Comparison of ENCODE assay signal across 8 cellular contexts in genomic region chr1:145927073-145927886, GRCh38. TPM values are rescaled to one million over a fixed set of nuclear protein-coding genes. Genes with fewer than 3 reads are reported as not detected.
DNase-seq lines count a peak whose midpoint lies in the region; ATAC-seq, FAIRE-seq and TF ChIP-seq lines count a peak whose summit lies in the region.

TSS of gene RBM8A (minus strand) at chr1:145927484. CDS start at chr1:145927426, 58 bp downstream.

- ATAC-seq in GM18511 (IDR thresholded peaks at IDR 0.05; ENCODE audit: unreplicated experiment) (peak; percentile 96), HG03039 (IDR thresholded peaks at IDR 0.05; ENCODE audit: unreplicated experiment) (peak; percentile 94), GM12878 (peak; percentile 98)

- H3K4me1 ChIP-seq in GM12878 (ENCODE audit: control insufficient read depth, insufficient read depth, low read length) = peaks cover 6% of the 10 kb centered on the region; the same call in 1 of the 2 replicates

- SMC1A ChIA-PET in GM12878 (lab: Charles Lee; ENCODE audit: uncharacterized antibody, unreplicated experiment) = interaction anchor here (0.9 to 3.5 kb wide), 11 partner anchors 9 to 110 kb away, joined by 3 to 30 read pairs (median 5); partner anchors contain the start of genes ANKRD34A, LIX1L, PEX11B and POLR3GL

- intact Hi-C loops in GM12878 (cut with micrococcal nuclease; ENCODE audit: unreplicated experiment) = loop anchor here (1.0 to 2.0 kb wide), 2 partner anchors 9 to 32 kb away; partner anchors contain the start of genes LIX1L and PEX11B

- H3K9me3 ChIP-seq in GM12878 (replicated peaks; ENCODE audit: control insufficient read depth, insufficient read depth, low read length) = no peaks in the 10 kb centered on the region

- WGBS in GM12878 (ENCODE audit: insufficient coverage, insufficient replicate concordance, low lambda C conversion rate, missing lambda C conversion rate) = under 1% methylated on average over 41 of the region's 41 CpGs

- POLR2A ChIA-PET in GM12878 (lab: Charles Lee) = interaction anchor here (0.7 to 3.6 kb wide), 18 partner anchors 8 to 111 kb away, joined by 3 to 58 read pairs (median 5); partner anchors contain the start of genes ANKRD34A, LIX1L, PEX11B and PIAS3

- peak within 1 kb of the TSS; percentile 92 for H3K4me2 ChIP-seq in GM12878 (ENCODE audit: control insufficient read depth, insufficient read depth)

- H3K4me3 ChIP-seq in GM12878 (peak within 1 kb of the TSS; percentile 90), retinal pigment epithelial cell (ENCODE audit: low read length) (peak within 1 kb of the TSS; percentile 96)

- peaks cover 0 to 8% of the 10 kb centered on the region in 2 experiments; a peak in 1 of 4 replicates for H3K36me3 ChIP-seq in GM12878 (ENCODE audit: control insufficient read depth in 2 of 2, insufficient read depth in 2 of 2, low read length in 1 of 2)

- 0 out of 4 replicates have a peak, but pooled peaks of 1 of the 2 experiments have one; percentile 11 for TF ChIP-seq EP300 in GM12878 (IDR thresholded peaks at IDR 0.05; ENCODE audit: borderline replicate concordance in 1 of 2, control insufficient read depth in 1 of 2, low read depth in 2 of 2, low read length in 2 of 2)

- no peak for TF ChIP-seq RAD21 in GM12878 (IDR thresholded peaks at IDR 0.05; ENCODE audit: insufficient read depth, low read depth, low read length)

- in situ Hi-C loops in GM12878 (cut with MboI) = no loop called here

- peak; percentile 89 for FAIRE-seq in GM12878 (lab: Jason Lieb, UNC)

- RAD21 ChIA-PET in GM12878 (lab: Charles Lee; ENCODE audit: unreplicated experiment) = interaction anchor here (0.6 to 2.3 kb wide), 9 partner anchors 8 to 317 kb away, joined by 3 to 23 read pairs (median 4); partner anchors contain the start of genes ANKRD34A, LIX1L, PEX11B and PIAS3

- peak within 1 kb of the TSS; percentile 92 for H3K27ac ChIP-seq in 22Rv1
- H3K27ac ChIP-seq in GM12878 (ENCODE audit: control insufficient read depth, insufficient read depth) = peak within 1 kb of the TSS; percentile 97

- H4K20me1 ChIP-seq in GM12878 (ENCODE audit: control insufficient read depth, insufficient read depth) = no peaks in the 10 kb centered on the region

- no peaks in the 10 kb centered on the region for H3K27me3 ChIP-seq in GM12878 (replicated peaks in 1 of 2; ENCODE audit: control insufficient read depth in 2 of 2, insufficient read depth in 2 of 2, low read length in 1 of 2)

- DNase-seq in NCI-H2081 (lab: John Stamatoyannopoulos, UW) (peak; percentile 99 to 100), T1000 (lab: John Stamatoyannopoulos, UW) (peak; percentile 89), GM12878 (ENCODE audit: low read depth, low spot score) (peak; percentile 99), hypothalamus (lab: John Stamatoyannopoulos, UW) (peak; percentile 31 to 98 (median 88)), retinal pigment epithelial cell (ENCODE audit: low read depth) (peak; percentile 97)

- H2AFZ ChIP-seq in GM12878 (ENCODE audit: control insufficient read depth, low read depth, low read length) = peak within 1 kb of the TSS; percentile 73

- no TSS peak for BruUV-seq in GM12878 (replicated peaks; lab: Mats Ljungman, UMichigan)

- peaks cover 25% of the 10 kb centered on the region for H3K79me2 ChIP-seq in GM12878 (ENCODE audit: control insufficient read depth, insufficient read depth, low read length)

- TF ChIP-seq POLR2A in GM12878 (IDR thresholded peaks at IDR 0.05; ENCODE audit: low read depth, low read length) = peak; percentile 95

- TF ChIP-seq CTCF in 22Rv1 (IDR thresholded peaks at IDR 0.05) = peak; percentile 93
- peak; percentile 37 to 67 (median 58) for TF ChIP-seq CTCF in GM12878 (IDR thresholded peaks at IDR 0.05 in 2 of 3, conservative IDR thresholded peaks at IDR 0.05 in 1 of 3; ENCODE audit: control insufficient read depth in 2 of 3, extremely low read depth in 1 of 3, insufficient read depth in 1 of 3, low read depth in 3 of 3, low read length in 3 of 3)
- TF ChIP-seq CTCF in retinal pigment epithelial cell (conservative IDR thresholded peaks at IDR 0.05; ENCODE audit: low read depth, low read length) = peak; percentile 76

- H3K9ac ChIP-seq in GM12878 (ENCODE audit: control insufficient read depth, insufficient read depth, low read length) = peak within 1 kb of the TSS; percentile 100

- CTCF ChIA-PET in GM12878 (lab: Yijun Ruan, JAX) = interaction anchor here (0.6 to 2.4 kb wide), 31 partner anchors 9 to 132 kb away, joined by 3 to 28 read pairs (median 4); partner anchors contain the start of genes ANKRD34A, HJV, LIX1L and PEX11B

TF ChIP-seq in GM12878, 131 proteins besides CTCF, POLR2A, EP300 and RAD21 (continues in another document):
- TF ChIP-seq ATF7 (IDR thresholded peaks at IDR 0.05; ENCODE audit: low read depth) (peak; percentile 71), SUZ12 (IDR thresholded peaks at IDR 0.05; ENCODE audit: unreplicated experiment) (no peak), ZNF217 (IDR thresholded peaks at IDR 0.05) (no peak), NRF1 (conservative IDR thresholded peaks at IDR 0.05; ENCODE audit: low read depth, low read length) (no peak), ZBTB11 (CRISPR knock-in tag; IDR thresholded peaks at IDR 0.05) (no peak), BMI1 (IDR thresholded peaks at IDR 0.05; ENCODE audit: borderline replicate concordance) (no peak), NR2C2 (IDR thresholded peaks at IDR 0.05; ENCODE audit: borderline replicate concordance, control insufficient read depth, insufficient read length, low read depth) (peak; percentile 75), RB1 (IDR thresholded peaks at IDR 0.05; ENCODE audit: borderline replicate concordance) (0 out of 2 replicates have a peak, but pooled peaks have one; percentile 11), ATF3 (IDR thresholded peaks at IDR 0.05; ENCODE audit: borderline replicate concordance, extremely low read depth, low read depth, low read length) (0 out of 2 replicates have a peak, but pooled peaks have one; percentile 28), CBFB (IDR thresholded peaks at IDR 0.05; ENCODE audit: low read depth) (peak; percentile 84; the same call in 1 of the 2 replicates), TAF1 (IDR thresholded peaks at IDR 0.05; ENCODE audit: borderline replicate concordance, low read depth, low read length) (peak; percentile 85; the same call in 1 of the 2 replicates), GATAD2B (conservative IDR thresholded peaks at IDR 0.05; ENCODE audit: low read depth) (0 out of 2 replicates have a peak, but pooled peaks have one; percentile 48), YBX1 (IDR thresholded peaks at IDR 0.05) (no peak), SMAD5 (IDR thresholded peaks at IDR 0.05; ENCODE audit: low read depth) (peak; percentile 94)

RNA-seq across cellular contexts. Expression of gene RBM8A, which starts in this region (rescaled TPM):
- total RNA-seq in GM12878 (2013; cell fraction: nucleolus; rRNA removed) = 58.4 and 59.3 TPM in 2 replicates
- total RNA-seq in GM12878 (2014; rRNA removed) = 110 and 125 TPM in 2 replicates
- 200 and 230 TPM in 2 replicates for total RNA-seq in GM12878 (2014; rRNA removed; fragmentation: Illumina TruSeq; extraction: Trizol)
- 176 and 180 TPM in 2 replicates for total RNA-seq in GM12878 (2021)
- 152 TPM for polyA plus RNA-seq in GM12878 (2011; ENCODE audit: low read depth)
- polyA plus RNA-seq in GM12878 (2011; rRNA removed) = 235 and 289 TPM in 2 replicates
- polyA plus RNA-seq in GM12878 (2011; cell fraction: cytosol; rRNA removed) = 105 and 181 TPM in 2 replicates
- 93.6 and 102 TPM in 2 replicates for polyA plus RNA-seq in GM12878 (2011; cell fraction: nucleus; rRNA removed)
- polyA plus RNA-seq in GM12878 (2012) = 135 and 182 TPM in 2 replicates
- polyA plus RNA-seq in GM12878 (2014; fragmentation: Illumina TruSeq; extraction: Trizol) = 191 and 262 TPM in 2 replicates
- 1,000 to 10,000 TPM in 1 of 2 experiments, 100 to 1,000 TPM in 1; 665 to 1,248 TPM for polyA plus RNA-seq in GM12878 (2014; fragmentation: Nextera tagmentation; extraction: Ambion mirVana)
- polyA plus RNA-seq in GM12878 (2014; rRNA removed) = 178 and 198 TPM in 2 replicates
- polyA plus RNA-seq in GM12878 (2016; fragmentation: Nextera tagmentation; extraction: Ambion mirVana) = 100 to 1,000 TPM; 401 to 406 TPM
- polyA minus RNA-seq in GM12878 (2011; rRNA and poly(A)+ RNA removed) = 48.9 and 76.3 TPM in 2 replicates
- polyA minus RNA-seq in GM12878 (2011; cell fraction: cytosol; rRNA and poly(A)+ RNA removed) = 38.2 and 49.3 TPM in 2 replicates
- 31.9 and 40.9 TPM in 2 replicates for polyA minus RNA-seq in GM12878 (2011; cell fraction: nucleus; rRNA and poly(A)+ RNA removed)

Comparison
In these comparisons a context has a peak if more than half of its experiments do, and no peak if none do; other contexts are left out.
1. Peak in every context shown above with its lines: DNase-seq, ATAC-seq, H3K4me3 ChIP-seq and H3K27ac ChIP-seq.